ENCODE assay signal across 10 cellular contexts in the genomic region with DNA sequence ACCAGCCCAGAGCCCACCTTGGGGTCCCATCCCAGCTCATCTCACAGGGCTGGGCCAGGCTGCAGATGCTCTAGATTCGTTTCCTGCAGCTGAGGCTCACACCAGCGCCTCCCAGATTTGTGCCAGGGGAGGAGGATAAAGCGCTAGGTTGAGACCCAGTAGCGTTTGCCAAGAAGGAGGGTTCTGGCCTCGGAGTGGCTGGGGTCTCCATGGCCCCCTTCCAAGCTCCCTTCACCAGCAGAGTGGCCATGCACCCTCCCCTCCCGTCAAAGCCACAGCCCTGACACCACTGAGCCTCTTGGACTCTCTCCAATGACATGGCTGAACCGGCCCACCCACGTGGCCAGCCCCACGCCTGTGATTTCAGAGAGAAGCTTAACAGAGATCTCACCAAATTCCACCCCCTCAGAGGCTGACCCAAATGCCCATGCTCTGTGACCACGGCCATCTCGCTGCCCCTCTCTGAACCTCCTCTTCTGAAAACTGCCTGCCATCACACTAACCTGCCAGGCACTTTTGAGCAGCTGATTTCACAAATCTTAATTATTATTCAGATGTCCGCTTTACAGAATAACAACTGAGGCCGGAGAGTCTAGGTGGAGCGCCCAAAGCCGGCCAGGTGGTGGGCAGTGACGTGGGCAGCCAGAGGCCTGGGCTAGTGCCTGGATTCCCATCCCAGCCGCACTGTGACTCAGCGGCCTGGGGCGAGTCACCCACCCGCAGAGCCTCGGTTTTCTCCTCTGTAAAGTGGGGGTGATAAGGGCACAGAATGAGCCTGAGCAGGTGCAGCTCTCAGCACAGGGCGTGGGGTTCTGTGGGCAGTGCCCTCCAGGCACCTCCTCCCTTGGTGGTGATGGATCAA.
A peak's percentile ranks its signal among the peaks of the same experiment; 100 is the strongest.
DNase-seq lines count a peak whose midpoint lies in the region; ATAC-seq and TF ChIP-seq lines count a peak whose summit lies in the region.
"Had no signal": no experiment of that assay in that cellular context is flagged by ENCODE, and none has a peak within 500 bp of the region (broad histone marks: within the 10 kb centered on the region; RNA-seq: fewer than 3 reads in every experiment).

No MANE protein-coding gene starts in this region.

- H3K27ac Mint-ChIP-seq in stimulated activated effector memory CD8-positive, alpha-beta T cell treated with anti-CD3 and anti-CD28 coated beads, Interleukin-12 subunit alpha, Interleukin-12 subunit beta, amount 100 ng/mL, for 72 hours, result peak overlapping the region; percentile 20
- H3K27ac Mint-ChIP-seq: activated naive CD8-positive, alpha-beta T cell treated with anti-CD3 and anti-CD28 coated beads, Interleukin-2, amount 10 ng/mL, durations not matched to agents 7 days and 5 days had no signal

- H2AFZ ChIP-seq in HCT116 (ENCODE audit: low read depth, low read length, poor library complexity, severe bottlenecking), result no peak overlapping the region

- POLR2A ChIA-PET in HCT116 (lab: Charles Lee), result interaction anchor here (0.6 to 1.3 kb wide), 4 partner anchors 16 to 287 kb away, joined by 3 to 9 read pairs (median 4); partner anchors contain the start of gene IER5L

- TF ChIP-seq POLR2A in HCT116 (IDR thresholded peaks at IDR 0.05; ENCODE audit: borderline replicate concordance, extremely low read depth, insufficient read depth, insufficient read length), result no peak

- DNase-seq in HCT116 (ENCODE audit: low read depth, low spot score) (no peak), left cardiac atrium (peak; percentile 59), Kasumi-1 (lab: John Stamatoyannopoulos, UW) (no peak)
- DNase-seq in stimulated activated effector memory CD8-positive, alpha-beta T cell treated with anti-CD3 and anti-CD28 coated beads, Interleukin-12 subunit alpha, Interleukin-12 subunit beta, amount 100 ng/mL, for 72 hours (ENCODE audit: low spot score in 2 of 2), result no peak
- DNase-seq: activated CD4-positive, alpha-beta T cell treated with anti-CD3 and anti-CD28 coated beads for 48 hours; activated naive CD8-positive, alpha-beta T cell treated with anti-CD3 and anti-CD28 coated beads, Interleukin-2, amount 10 ng/mL, durations not matched to agents 7 days and 5 days; NCI-H2081 had no signal

- H3K4me2 ChIP-seq in HCT116 (ENCODE audit: low read length), result peak overlapping the region; percentile 43

- H3K4me1 Mint-ChIP-seq in stimulated activated effector memory CD8-positive, alpha-beta T cell treated with anti-CD3 and anti-CD28 coated beads, Interleukin-12 subunit alpha, Interleukin-12 subunit beta, amount 100 ng/mL, for 72 hours, result peaks cover 34% of the 10 kb centered on the region

- no peaks in the 10 kb centered on the region for H3K9me3 ChIP-seq in HCT116 (ENCODE audit: control insufficient read depth in 1 of 2, insufficient read depth in 1 of 2, low read depth in 1 of 2, low read length in 2 of 2)

- peak overlapping the region; percentile 1; the same call in 1 of the 2 replicates for H3K27ac ChIP-seq in HCT116 (ENCODE audit: low read depth, low read length)

- H3K4me3 ChIP-seq in HCT116 (replicated peaks in 1 of 2; ENCODE audit: low read depth in 1 of 2, low read length in 2 of 2), result no peak overlapping the region

- no peaks in the 10 kb centered on the region for H3K36me3 ChIP-seq in HCT116 (ENCODE audit: control insufficient read depth in 1 of 2, insufficient read depth in 2 of 2, low read length in 2 of 2)

- H3K4me1 ChIP-seq in HCT116 (ENCODE audit: control insufficient read depth in 1 of 2, insufficient read depth in 2 of 2, low read length in 2 of 2), result peaks cover 70 to 77% of the 10 kb centered on the region in 2 experiments

- H3K36me3 Mint-ChIP-seq in stimulated activated effector memory CD8-positive, alpha-beta T cell treated with anti-CD3 and anti-CD28 coated beads, Interleukin-12 subunit alpha, Interleukin-12 subunit beta, amount 100 ng/mL, for 72 hours, result peaks cover 22% of the 10 kb centered on the region
- H3K36me3 Mint-ChIP-seq: activated naive CD8-positive, alpha-beta T cell treated with anti-CD3 and anti-CD28 coated beads, Interleukin-2, amount 10 ng/mL, durations not matched to agents 7 days and 5 days had no signal

- H3K4me3 Mint-ChIP-seq in stimulated activated effector memory CD8-positive, alpha-beta T cell treated with anti-CD3 and anti-CD28 coated beads, Interleukin-12 subunit alpha, Interleukin-12 subunit beta, amount 100 ng/mL, for 72 hours, result no peak overlapping the region
- H3K4me3 Mint-ChIP-seq: activated naive CD8-positive, alpha-beta T cell treated with anti-CD3 and anti-CD28 coated beads, Interleukin-2, amount 10 ng/mL, durations not matched to agents 7 days and 5 days had no signal

- intact Hi-C loops in HCT116 (cut with micrococcal nuclease) (loop anchor here (5.0 kb wide), 1 partner anchor 53 kb away; no protein-coding TSS in a partner anchor), left cardiac atrium (cut with DNase I) (no loop called here)

- no peaks in the 10 kb centered on the region for H4K20me1 ChIP-seq in HCT116 (ENCODE audit: insufficient read depth)

- H3K27me3 ChIP-seq in HCT116 (ENCODE audit: insufficient read depth, low read length), result no peaks in the 10 kb centered on the region

- H3K9me2 ChIP-seq in HCT116 (ENCODE audit: insufficient read depth), result no peaks in the 10 kb centered on the region

- no peaks in the 10 kb centered on the region for H3K79me2 ChIP-seq in HCT116 (ENCODE audit: insufficient read depth, low read length)

- H3K9ac ChIP-seq in HCT116 (ENCODE audit: low read length), result peak overlapping the region; percentile 16; the same call in 1 of the 2 replicates

- H3K9me3 Mint-ChIP-seq in stimulated activated effector memory CD8-positive, alpha-beta T cell treated with anti-CD3 and anti-CD28 coated beads, Interleukin-12 subunit alpha, Interleukin-12 subunit beta, amount 100 ng/mL, for 72 hours, result no peaks in the 10 kb centered on the region

- CTCF ChIA-PET in HCT116 (lab: Charles Lee), result interaction anchor here (0.7 kb wide), 1 partner anchor 159 kb away, joined by 3 read pairs; no protein-coding TSS in a partner anchor

- RAD21 ChIA-PET in HCT116 (lab: Charles Lee; ENCODE audit: low non-redundant PET in 1 of 2, low total read pairs in 2 of 2, uncharacterized antibody in 2 of 2, unreplicated experiment in 2 of 2), result interaction anchor here in 1 of 2 experiments (0.6 kb wide), 1 partner anchor 85 kb away, joined by 3 read pairs; no protein-coding TSS in a partner anchor

- BruUV-seq in HCT116 (replicated peaks; lab: Mats Ljungman, UMichigan), result no TSS peak

- no peak for TF ChIP-seq CTCF in HCT116 (IDR thresholded peaks at IDR 0.05 in 2 of 3, conservative IDR thresholded peaks at IDR 0.05 in 1 of 3; ENCODE audit: borderline replicate concordance in 1 of 3, insufficient read depth in 1 of 3, low read depth in 2 of 3, low read length in 2 of 3)

- peak; percentile 40 for ATAC-seq in HCT116
- ATAC-seq in SK-N-SH treated with all-trans-retinoic acid at 6 μM for 48 hours, result peak; percentile 8; the same call in 2 of the 3 replicates
- peak in 1 of 2 donors; percentile 6 for ATAC-seq in left cardiac atrium
- ATAC-seq in stimulated activated effector memory CD8-positive, alpha-beta T cell treated with anti-CD3 and anti-CD28 coated beads, Interleukin-12 subunit alpha, Interleukin-12 subunit beta, amount 100 ng/mL, for 72 hours, result peak; percentile 61
- ATAC-seq in HG03159 (IDR thresholded peaks at IDR 0.05; ENCODE audit: unreplicated experiment), result no peak
- no peak for ATAC-seq in GM21390 (IDR thresholded peaks at IDR 0.05; ENCODE audit: unreplicated experiment)

- no peak for TF ChIP-seq RAD21 in HCT116 (IDR thresholded peaks at IDR 0.05; ENCODE audit: low read depth)

TF ChIP-seq in HCT116, 20 proteins besides CTCF, POLR2A, EP300 and RAD21 (continues in another document):
- TF ChIP-seq TCF7L2 (IDR thresholded peaks at IDR 0.05; ENCODE audit: borderline replicate concordance, extremely low read depth, insufficient read depth, insufficient read length), result no peak
- TF ChIP-seq, protein P1, sequence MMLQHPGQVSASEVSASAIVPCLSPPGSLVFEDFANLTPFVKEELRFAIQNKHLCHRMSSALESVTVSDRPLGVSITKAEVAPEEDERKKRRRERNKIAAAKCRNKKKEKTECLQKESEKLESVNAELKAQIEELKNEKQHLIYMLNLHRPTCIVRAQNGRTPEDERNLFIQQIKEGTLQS (IDR thresholded peaks at IDR 0.05), result no peak

TF ChIP-seq in SK-N-SH treated with all-trans-retinoic acid at 6 μM for 48 hours, 23 proteins besides CTCF, POLR2A, EP300 and RAD21 (continues in another document):
- TF ChIP-seq CSRNP3 (CRISPR knock-in tag; IDR thresholded peaks at IDR 0.05), result no peak
- TF ChIP-seq TOX (CRISPR knock-in tag; IDR thresholded peaks at IDR 0.05; ENCODE audit: borderline replicate concordance), result no peak
- TF ChIP-seq, protein P2, sequence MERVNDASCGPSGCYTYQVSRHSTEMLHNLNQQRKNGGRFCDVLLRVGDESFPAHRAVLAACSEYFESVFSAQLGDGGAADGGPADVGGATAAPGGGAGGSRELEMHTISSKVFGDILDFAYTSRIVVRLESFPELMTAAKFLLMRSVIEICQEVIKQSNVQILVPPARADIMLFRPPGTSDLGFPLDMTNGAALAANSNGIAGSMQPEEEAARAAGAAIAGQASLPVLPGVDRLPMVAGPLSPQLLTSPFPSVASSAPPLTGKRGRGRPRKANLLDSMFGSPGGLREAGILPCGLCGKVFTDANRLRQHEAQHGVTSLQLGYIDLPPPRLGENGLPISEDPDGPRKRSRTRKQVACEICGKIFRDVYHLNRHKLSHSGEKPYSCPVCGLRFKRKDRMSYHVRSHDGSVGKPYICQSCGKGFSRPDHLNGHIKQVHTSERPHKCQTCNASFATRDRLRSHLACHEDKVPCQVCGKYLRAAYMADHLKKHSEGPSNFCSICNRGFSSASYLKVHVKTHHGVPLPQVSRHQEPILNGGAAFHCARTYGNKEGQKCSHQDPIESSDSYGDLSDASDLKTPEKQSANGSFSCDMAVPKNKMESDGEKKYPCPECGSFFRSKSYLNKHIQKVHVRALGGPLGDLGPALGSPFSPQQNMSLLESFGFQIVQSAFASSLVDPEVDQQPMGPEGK (CRISPR knock-in tag; IDR thresholded peaks at IDR 0.05; ENCODE audit: borderline replicate concordance), result no peak

Comparison
In these comparisons a context has a peak if more than half of its experiments do, and no peak if none do; other contexts are left out.
1. ATAC-seq: peak in HCT116 (single experiment), SK-N-SH treated with all-trans-retinoic acid at 6 μM for 48 hours (single experiment) and stimulated activated effector memory CD8-positive, alpha-beta T cell treated with anti-CD3 and anti-CD28 coated beads, Interleukin-12 subunit alpha, Interleukin-12 subunit beta, amount 100 ng/mL, for 72 hours (single experiment); none in HG03159 (single experiment) and GM21390 (single experiment).